9 cellular contexts compared by ENCODE assay signal in genomic region chr3:42057561-42058211, GRCh38. TPM values are rescaled to one million over a fixed set of nuclear protein-coding genes. Genes with fewer than 3 reads are reported as not detected.
DNase-seq lines count a peak whose midpoint lies in the region; ATAC-seq and TF ChIP-seq lines count a peak whose summit lies in the region.
"Had no signal": no experiment of that assay in that cellular context is flagged by ENCODE, and none has a peak within 500 bp of the region (broad histone marks: within the 10 kb centered on the region; RNA-seq: fewer than 3 reads in every experiment).

No MANE protein-coding gene starts in this region.

- DNase-seq in spleen (no peak), 8988T (no peak), smooth muscle cell (lab: John Stamatoyannopoulos, UW; ENCODE audit: unreplicated experiment) (no peak)
- DNase-seq in stimulated activated CD4-positive, alpha-beta T cell treated with anti-CD3 and anti-CD28 coated beads, Interleukin-2, amount 100 ng/mL, for 24 hours = no peak
- DNase-seq: activated CD4-positive, alpha-beta T cell treated with anti-CD3 and anti-CD28 coated beads, Interleukin-2, amount 10 ng/mL, durations not matched to agents 7 days and 5 days had no signal

- H4K20me1 ChIP-seq in smooth muscle cell (ENCODE audit: low read depth) = no peaks in the 10 kb centered on the region

- no peaks in the 10 kb centered on the region for H3K27me3 ChIP-seq in spleen (replicated peaks in 1 of 7)
- no peaks in the 10 kb centered on the region for H3K27me3 ChIP-seq in smooth muscle cell (ENCODE audit: low read depth)
- H3K27me3 ChIP-seq: ascending aorta had no signal

- H3K9me3 ChIP-seq in spleen (no peaks in the 10 kb centered on the region), smooth muscle cell (replicated peaks; ENCODE audit: low read depth) (no peaks in the 10 kb centered on the region)
- H3K9me3 ChIP-seq: ascending aorta had no signal

- peaks cover 8% of the 10 kb centered on the region for H3F3A ChIP-seq in smooth muscle cell (ENCODE audit: low read depth)

- ATAC-seq in GM19328 (IDR thresholded peaks at IDR 0.05; ENCODE audit: unreplicated experiment) (peak; percentile 87), HG02798 (IDR thresholded peaks at IDR 0.05; ENCODE audit: poor library complexity, unreplicated experiment) (peak; percentile 76)

- intact Hi-C loops in spleen (cut with DNase I; ENCODE audit: low total_unique reads) = no loop called here

- no peak for TF ChIP-seq CTCF in spleen (IDR thresholded peaks at IDR 0.05 in 8 of 11, conservative IDR thresholded peaks at IDR 0.05 in 3 of 11)
- no peak for TF ChIP-seq CTCF in smooth muscle cell (IDR thresholded peaks at IDR 0.05; ENCODE audit: borderline replicate concordance, insufficient read depth, poor library complexity, severe bottlenecking)

- 56 to 80% (median 68%) methylated on average over 7 of the region's 7 CpGs for WGBS in spleen, 5 donors
- 84% methylated on average over 7 of the region's 7 CpGs for WGBS in smooth muscle cell (ENCODE audit: low lambda C conversion rate)

- H3K4me1 ChIP-seq in spleen = peaks cover 18 to 92% (median 69%) of the 10 kb centered on the region in 6 donors
- H3K4me1 ChIP-seq in smooth muscle cell (ENCODE audit: low read depth) = peaks cover 16% of the 10 kb centered on the region

- peak; percentile 74 for TF ChIP-seq POLR2A in Raji (IDR thresholded peaks at IDR 0.05; ENCODE audit: insufficient read depth, low read depth, low read length)
- no peak for TF ChIP-seq POLR2A in spleen (IDR thresholded peaks at IDR 0.05)

- H3K27ac ChIP-seq in spleen (peak overlapping the region in 6 of 8 donors; percentile 38 to 88 (median 68)), smooth muscle cell (ENCODE audit: low read depth) (no peak overlapping the region)
- H3K27ac ChIP-seq: ascending aorta had no signal

- H3K4me2 ChIP-seq in smooth muscle cell = no peak overlapping the region

- H3K4me3 ChIP-seq in spleen (no peak overlapping the region), smooth muscle cell (no peak overlapping the region)
- H3K4me3 ChIP-seq: ascending aorta had no signal

- H3K36me3 ChIP-seq in spleen = no peaks in the 10 kb centered on the region
- H3K36me3 ChIP-seq in smooth muscle cell (ENCODE audit: low read depth) = no peaks in the 10 kb centered on the region
- H3K36me3 ChIP-seq: ascending aorta had no signal

- no peak overlapping the region for H2AFZ ChIP-seq in smooth muscle cell (ENCODE audit: low read depth)

- peaks cover 45% of the 10 kb centered on the region for H3K79me2 ChIP-seq in smooth muscle cell (ENCODE audit: low read depth)

- H3K9ac ChIP-seq in smooth muscle cell (ENCODE audit: low read depth) = no peak overlapping the region

RNA-seq across cellular contexts. Expression of gene TRAK1, which starts 33.5 kb away (rescaled TPM):
- 10 to 100 TPM; 43.5 to 60.0 (median 49.0) TPM for total RNA-seq in spleen
- 10 to 100 TPM; 15.4 to 20.0 (median 17.1) TPM for polyA plus RNA-seq in spleen
- 13.7 and 16.3 TPM in 2 replicates for total RNA-seq in smooth muscle cell
- 8.7 and 13.9 TPM in 2 replicates for polyA plus RNA-seq in smooth muscle cell
